ENCODE assay signal across 1 cellular context in genomic region chr1:59046730-59047157, GRCh38.
TF ChIP-seq lines count a peak whose summit lies in the region.

No MANE protein-coding gene starts in this region.

TF ChIP-seq in SK-N-SH treated with all-trans-retinoic acid at 6 μM for 48 hours, 23 proteins besides CTCF, POLR2A, EP300 and RAD21 (continued from another document):
- TF ChIP-seq ZFP3 (CRISPR knock-in tag; IDR thresholded peaks at IDR 0.05) (no peak), GLIS3 (CRISPR knock-in tag; IDR thresholded peaks at IDR 0.05) (no peak), TCF4 (CRISPR knock-in tag; IDR thresholded peaks at IDR 0.05; ENCODE audit: borderline replicate concordance) (no peak), ARNTL (CRISPR knock-in tag; IDR thresholded peaks at IDR 0.05; ENCODE audit: borderline replicate concordance, low read depth) (no peak)
